Comparison of ENCODE assay signal across 2 cellular contexts in the genomic region with DNA sequence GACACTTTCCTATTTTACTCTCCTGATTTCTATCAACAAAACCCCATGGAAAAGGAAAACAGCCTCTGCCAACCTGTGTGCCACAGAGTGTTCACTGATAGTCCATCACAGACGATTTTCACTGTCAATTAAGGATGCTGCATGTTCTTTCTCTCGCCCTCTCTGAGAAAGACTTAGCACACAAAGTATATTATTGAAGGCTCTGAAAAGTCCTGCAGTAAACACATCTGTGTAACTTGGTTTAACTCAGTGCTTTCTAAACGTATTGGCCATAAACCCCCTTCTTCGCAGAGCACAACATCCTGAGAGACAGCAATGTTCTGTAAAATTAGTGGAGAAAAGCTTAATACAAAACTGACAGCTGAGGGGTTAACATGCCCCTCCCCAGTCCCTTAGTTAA.
TF ChIP-seq lines count a peak whose summit lies in the region.

No MANE protein-coding gene starts in this region.

TF ChIP-seq in HEK293, 187 proteins besides CTCF, POLR2A, EP300 and RAD21:
- TF ChIP-seq, protein P1, sequence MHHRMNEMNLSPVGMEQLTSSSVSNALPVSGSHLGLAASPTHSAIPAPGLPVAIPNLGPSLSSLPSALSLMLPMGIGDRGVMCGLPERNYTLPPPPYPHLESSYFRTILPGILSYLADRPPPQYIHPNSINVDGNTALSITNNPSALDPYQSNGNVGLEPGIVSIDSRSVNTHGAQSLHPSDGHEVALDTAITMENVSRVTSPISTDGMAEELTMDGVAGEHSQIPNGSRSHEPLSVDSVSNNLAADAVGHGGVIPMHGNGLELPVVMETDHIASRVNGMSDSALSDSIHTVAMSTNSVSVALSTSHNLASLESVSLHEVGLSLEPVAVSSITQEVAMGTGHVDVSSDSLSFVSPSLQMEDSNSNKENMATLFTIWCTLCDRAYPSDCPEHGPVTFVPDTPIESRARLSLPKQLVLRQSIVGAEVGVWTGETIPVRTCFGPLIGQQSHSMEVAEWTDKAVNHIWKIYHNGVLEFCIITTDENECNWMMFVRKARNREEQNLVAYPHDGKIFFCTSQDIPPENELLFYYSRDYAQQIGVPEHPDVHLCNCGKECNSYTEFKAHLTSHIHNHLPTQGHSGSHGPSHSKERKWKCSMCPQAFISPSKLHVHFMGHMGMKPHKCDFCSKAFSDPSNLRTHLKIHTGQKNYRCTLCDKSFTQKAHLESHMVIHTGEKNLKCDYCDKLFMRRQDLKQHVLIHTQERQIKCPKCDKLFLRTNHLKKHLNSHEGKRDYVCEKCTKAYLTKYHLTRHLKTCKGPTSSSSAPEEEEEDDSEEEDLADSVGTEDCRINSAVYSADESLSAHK (tag by site-specific recombination; IDR thresholded peaks at IDR 0.05), result no peak
- peak; percentile 95 for TF ChIP-seq ZNF239 (tag by site-specific recombination; IDR thresholded peaks at IDR 0.05)

TF ChIP-seq in K562, 482 proteins besides CTCF, POLR2A, EP300 and RAD21:
- TF ChIP-seq E2F4 (CRISPR knock-in tag; IDR thresholded peaks at IDR 0.05; ENCODE audit: low read depth) (no peak), PTRF (tag; IDR thresholded peaks at IDR 0.05) (no peak), CHD2 (IDR thresholded peaks at IDR 0.05; ENCODE audit: low read depth, low read length) (no peak), ZNF239 (CRISPR knock-in tag; IDR thresholded peaks at IDR 0.05) (peak; percentile 99), RBM25 (IDR thresholded peaks at IDR 0.05; ENCODE audit: low read depth, low read length, severe bottlenecking) (peak; percentile 57)
- TF ChIP-seq, protein P2, sequence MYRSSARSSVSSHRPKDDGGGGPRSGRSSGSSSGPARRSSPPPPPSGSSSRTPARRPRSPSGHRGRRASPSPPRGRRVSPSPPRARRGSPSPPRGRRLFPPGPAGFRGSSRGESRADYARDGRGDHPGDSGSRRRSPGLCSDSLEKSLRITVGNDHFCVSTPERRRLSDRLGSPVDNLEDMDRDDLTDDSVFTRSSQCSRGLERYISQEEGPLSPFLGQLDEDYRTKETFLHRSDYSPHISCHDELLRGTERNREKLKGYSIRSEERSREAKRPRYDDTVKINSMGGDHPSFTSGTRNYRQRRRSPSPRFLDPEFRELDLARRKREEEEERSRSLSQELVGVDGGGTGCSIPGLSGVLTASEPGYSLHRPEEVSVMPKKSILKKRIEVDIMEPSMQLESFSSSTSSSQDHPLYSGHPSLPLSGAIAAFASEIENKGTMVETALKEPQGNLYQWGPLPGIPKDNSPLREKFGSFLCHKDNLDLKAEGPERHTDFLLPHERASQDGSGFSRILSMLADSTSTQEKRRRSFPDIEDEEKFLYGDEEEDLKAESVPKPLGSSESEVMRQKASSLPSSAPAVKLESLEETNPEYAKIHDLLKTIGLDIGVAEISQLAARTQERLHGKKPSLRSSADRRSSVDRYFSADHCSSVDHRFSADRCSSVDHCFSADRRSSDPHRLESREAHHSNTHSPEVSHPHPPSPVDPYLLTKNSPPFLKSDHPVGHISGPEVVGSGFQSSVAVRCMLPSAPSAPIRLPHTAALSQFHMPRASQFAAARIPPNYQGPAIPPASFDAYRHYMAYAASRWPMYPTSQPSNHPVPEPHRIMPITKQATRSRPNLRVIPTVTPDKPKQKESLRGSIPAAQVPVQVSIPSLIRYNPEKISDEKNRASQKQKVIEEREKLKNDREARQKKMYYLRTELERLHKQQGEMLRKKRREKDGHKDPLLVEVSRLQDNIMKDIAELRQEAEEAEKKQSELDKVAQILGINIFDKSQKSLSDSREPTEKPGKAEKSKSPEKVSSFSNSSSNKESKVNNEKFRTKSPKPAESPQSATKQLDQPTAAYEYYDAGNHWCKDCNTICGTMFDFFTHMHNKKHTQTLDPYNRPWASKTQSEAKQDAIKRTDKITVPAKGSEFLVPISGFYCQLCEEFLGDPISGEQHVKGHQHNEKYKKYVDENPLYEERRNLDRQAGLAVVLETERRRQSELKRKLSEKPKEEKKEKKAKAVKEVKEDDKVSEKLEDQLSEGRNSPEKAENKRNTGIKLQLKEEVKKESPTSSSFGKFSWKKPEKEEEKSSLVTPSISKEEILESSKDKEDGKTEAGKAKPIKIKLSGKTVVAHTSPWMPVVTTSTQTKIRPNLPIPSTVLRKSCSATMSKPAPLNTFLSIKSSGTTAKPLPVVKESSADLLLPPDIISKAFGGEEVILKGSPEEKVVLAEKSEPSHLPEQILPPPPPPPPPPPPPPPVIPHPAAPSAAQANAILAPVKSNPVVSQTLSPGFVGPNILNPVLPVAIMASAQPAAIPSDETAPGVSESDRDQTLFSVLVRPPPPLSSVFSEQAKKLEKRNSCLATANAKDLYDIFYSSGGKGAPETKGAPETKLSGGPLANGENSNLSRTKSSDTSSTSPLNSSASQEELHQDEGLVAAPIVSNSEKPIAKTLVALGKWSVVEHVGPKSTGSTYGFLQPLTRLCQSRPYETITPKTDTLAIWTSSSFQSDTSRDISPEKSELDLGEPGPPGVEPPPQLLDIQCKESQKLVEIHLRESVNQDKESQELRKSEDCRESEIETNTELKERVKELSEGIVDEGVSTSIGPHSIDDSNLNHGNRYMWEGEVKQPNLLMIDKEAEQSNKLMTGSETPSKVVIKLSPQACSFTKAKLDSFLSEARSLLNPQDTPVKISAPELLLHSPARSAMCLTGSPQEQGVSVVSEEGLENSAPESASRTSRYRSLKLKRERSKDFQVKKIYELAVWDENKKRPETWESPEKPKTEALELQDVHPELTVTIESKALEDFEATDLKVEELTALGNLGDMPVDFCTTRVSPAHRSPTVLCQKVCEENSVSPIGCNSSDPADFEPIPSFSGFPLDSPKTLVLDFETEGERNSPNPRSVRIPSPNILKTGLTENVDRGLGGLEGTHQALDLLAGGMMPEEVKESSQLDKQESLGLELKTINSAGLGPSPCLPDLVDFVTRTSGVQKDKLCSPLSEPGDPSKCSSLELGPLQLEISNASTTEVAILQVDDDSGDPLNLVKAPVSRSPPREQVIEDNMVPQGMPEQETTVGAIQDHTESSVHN (IDR thresholded peaks at IDR 0.05; ENCODE audit: borderline replicate concordance in 1 of 2, low read depth in 1 of 2), result no peak
TF ChIP-seq in K562: peak in this region for 2.
